Comparison of ENCODE assay signal across 13 cellular contexts in genomic region chr11:24859801-24860300, GRCh38.
A peak's percentile ranks its signal among the peaks of the same experiment; 100 is the strongest.
DNase-seq lines count a peak whose midpoint lies in the region; ATAC-seq and TF ChIP-seq lines count a peak whose summit lies in the region.
"Had no signal": no experiment of that assay in that cellular context is flagged by ENCODE, and none has a peak within 500 bp of the region (broad histone marks: within the 10 kb centered on the region; RNA-seq: fewer than 3 reads in every experiment).

No MANE protein-coding gene starts in this region.

- H3K36me3 ChIP-seq in BLaER1 treated with 17β-estradiol and CSF1 and Interleukin-3, amounts not matched to agents 10 nM and 100 nM: peaks cover 0 to 7% (median 0%) of the 10 kb centered on the region in 11 experiments; a peak in 1 of 22 replicates
- H3K36me3 ChIP-seq in WERI-Rb-1 (no peaks in the 10 kb centered on the region), spleen (no peaks in the 10 kb centered on the region)
- H3K36me3 ChIP-seq: HAP-1 had no signal

- 52 to 76% (median 63%) methylated on average over 5 to 9 of the region's 9 CpGs for WGBS in spleen, 5 donors

- H3K4me1 ChIP-seq in BLaER1 treated with 17β-estradiol and CSF1 and Interleukin-3, amounts not matched to agents 10 nM and 100 nM: peaks cover 0 to 34% (median 23%) of the 10 kb centered on the region in 10 experiments; a peak in 18 of 20 replicates
- no peaks in the 10 kb centered on the region for H3K4me1 ChIP-seq in spleen
- H3K4me1 ChIP-seq: Caco-2, HAP-1 had no signal

- peak overlapping the region in 1 of 10 experiments; percentile 13; a peak in 1 of 20 replicates for H3K4me3 ChIP-seq in BLaER1 treated with 17β-estradiol and CSF1 and Interleukin-3, amounts not matched to agents 10 nM and 100 nM
- H3K4me3 ChIP-seq in WERI-Rb-1 (ENCODE audit: low read depth, low read length): no peak overlapping the region
- no peak overlapping the region for H3K4me3 ChIP-seq in spleen
- H3K4me3 ChIP-seq: GM23248, HAP-1 had no signal

- no peak for TF ChIP-seq POLR2A in spleen (IDR thresholded peaks at IDR 0.05)

- intact Hi-C loops in spleen (cut with DNase I; ENCODE audit: low total_unique reads): no loop called here

- ATAC-seq in HG03175 (IDR thresholded peaks at IDR 0.05; ENCODE audit: unreplicated experiment): no peak

- no peaks in the 10 kb centered on the region for H3K27me3 ChIP-seq in BLaER1 treated with 17β-estradiol and CSF1 and Interleukin-3, amounts not matched to agents 10 nM and 100 nM
- H3K27me3 ChIP-seq in WERI-Rb-1 (ENCODE audit: insufficient read depth, low read depth, severe bottlenecking): no peaks in the 10 kb centered on the region
- H3K27me3 ChIP-seq in spleen (replicated peaks in 1 of 7): no peaks in the 10 kb centered on the region

- H3K4me2 ChIP-seq in BLaER1 treated with 17β-estradiol and CSF1 and Interleukin-3, amounts not matched to agents 10 nM and 100 nM: peak overlapping the region; percentile 7 to 85 (median 76); a peak in 20 of 22 replicates

- peak; percentile 51 for DNase-seq in NCI-H69 (lab: John Stamatoyannopoulos, UW)
- DNase-seq in WERI-Rb-1: peak; percentile 61
- DNase-seq in spleen: peak; percentile 66
- no peak for DNase-seq in SW480 (ENCODE audit: low spot score)
- no peak for DNase-seq in NCI-H345 treated with DMSO at 0.1 percent for 48 hours (lab: John Stamatoyannopoulos, UW; ENCODE audit: unreplicated experiment)
- DNase-seq: Caco-2; CD4-positive, alpha-beta T cell; GDM1; GM23248 had no signal

- TF ChIP-seq CTCF in WERI-Rb-1 (IDR thresholded peaks at IDR 0.05; ENCODE audit: low read depth, low read length) (no peak), spleen (IDR thresholded peaks at IDR 0.05 in 8 of 11, conservative IDR thresholded peaks at IDR 0.05 in 3 of 11) (no peak)

- H3K9ac ChIP-seq in BLaER1 treated with 17β-estradiol and CSF1 and Interleukin-3, amounts not matched to agents 10 nM and 100 nM: 0 out of 22 replicates have a peak overlapping the region, but pooled peaks of 1 of the 11 experiments have one; percentile 37
- H3K9ac ChIP-seq: GM23248 had no signal

- peaks cover 19 to 36% (median 29%) of the 10 kb centered on the region in 11 experiments for H3K9me3 ChIP-seq in BLaER1 treated with 17β-estradiol and CSF1 and Interleukin-3, amounts not matched to agents 10 nM and 100 nM (replicated peaks in 1 of 11)
- H3K9me3 ChIP-seq in WERI-Rb-1 (ENCODE audit: severe bottlenecking) (peaks cover 7% of the 10 kb centered on the region), spleen (peaks cover 0 to 42% (median 19%) of the 10 kb centered on the region in 8 donors)

- H4K20me1 ChIP-seq in BLaER1 treated with 17β-estradiol and CSF1 and Interleukin-3, amounts not matched to agents 10 nM and 100 nM: no peaks in the 10 kb centered on the region

- peak overlapping the region in 4 of 11 experiments; percentile 0 to 63 (median 47); a peak in 5 of 22 replicates for H3K27ac ChIP-seq in BLaER1 treated with 17β-estradiol and CSF1 and Interleukin-3, amounts not matched to agents 10 nM and 100 nM
- 0 out of 2 replicates have a peak overlapping the region, but pooled peaks have one; percentile 22 for H3K27ac ChIP-seq in WERI-Rb-1
- H3K27ac ChIP-seq in spleen: no peak overlapping the region
- H3K27ac ChIP-seq: C4-2B, GM23248 had no signal

Comparison
In these comparisons a context has a peak if more than half of its experiments do, and no peak if none do; other contexts are left out.
1. DNase-seq: peak in NCI-H69 (single experiment), WERI-Rb-1 (single experiment) and spleen (single experiment); none in SW480 (single experiment) and NCI-H345 treated with DMSO at 0.1 percent for 48 hours (single experiment).